In the genomic region with DNA sequence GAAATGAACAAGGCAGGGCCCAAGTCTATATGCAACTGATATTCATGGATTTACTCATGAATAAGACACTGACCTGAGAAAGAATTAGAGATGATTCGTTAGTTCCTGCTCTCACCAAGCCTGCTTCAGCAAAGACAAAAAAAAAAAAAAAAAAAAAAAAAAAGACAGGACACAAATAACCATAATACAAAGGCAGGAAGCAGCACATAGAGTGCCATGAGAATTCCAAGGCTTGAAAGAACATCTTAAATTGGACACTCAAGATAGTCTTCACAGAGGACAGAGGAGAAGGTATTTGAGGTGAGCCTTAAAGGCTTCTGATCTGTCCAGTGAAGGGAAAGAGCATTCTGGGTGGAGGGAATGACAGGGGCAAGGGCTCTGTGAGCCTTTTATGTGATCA, we compare ENCODE assay signal across 23 cellular contexts. TPM values are rescaled to one million over a fixed set of nuclear protein-coding genes. Genes with fewer than 3 reads are reported as not detected.
"Had no signal": no experiment of that assay in that cellular context is flagged by ENCODE, and none has a peak within 500 bp of the region (broad histone marks: within the 10 kb centered on the region; RNA-seq: fewer than 3 reads in every experiment).

No MANE protein-coding gene starts in this region.

- FAIRE-seq: colon had no signal

- H3K9me3 ChIP-seq: gastrocnemius medialis, right lobe of liver, thoracic aorta had no signal

- H3K36me3 Mint-ChIP-seq: stimulated activated memory B cell treated with anti-CD40 and anti-IgM and Interleukin-4, amounts not matched to agents 10 μg/mL and 1 μg/mL and 100 μg/mL, for 72 hours had no signal

- H3K4me3 ChIP-seq: gastrocnemius medialis, heart right ventricle, left lung, lower lobe of right lung, psoas muscle, right lobe of liver, thoracic aorta had no signal

- H3K4me1 ChIP-seq: lower lobe of right lung, psoas muscle, right lobe of liver had no signal

- H3K27ac Mint-ChIP-seq: endodermal cell; memory B cell; naive B cell; nephron progenitor cell; stimulated activated memory B cell treated with anti-CD40 and anti-IgM and Interleukin-4, amounts not matched to agents 10 μg/mL and 1 μg/mL and 100 μg/mL, for 72 hours; stimulated activated naive CD8-positive, alpha-beta T cell treated with anti-CD3 and anti-CD28 coated beads, Interleukin-15, Interleukin-2, amounts not matched to agents 100 ng/mL and 50 ng/mL, for 24 hours had no signal

- H3K36me3 ChIP-seq: gastrocnemius medialis, left lung, lower lobe of right lung, right lobe of liver had no signal

- DNase-seq: cerebellar nuclear complex; effector CD4-positive, alpha-beta T cell; endodermal cell; gastrocnemius medialis; heart right ventricle; hypothalamus; islet precursor cell; left lung; lower lobe of right lung; midbrain; naive B cell; nephron progenitor cell; psoas muscle; retina; right lobe of liver; stimulated activated CD4-positive, alpha-beta T cell treated with anti-CD3 and anti-CD28 coated beads, Interleukin-4, amount 100 ng/mL, for 24 hours had no signal

- H3K27ac ChIP-seq: gastrocnemius medialis, left lung, lower lobe of right lung, psoas muscle, right lobe of liver, thoracic aorta had no signal

- H3K27me3 ChIP-seq: gastrocnemius medialis, heart right ventricle, left lung, right lobe of liver had no signal

- H3K4me3 Mint-ChIP-seq: endodermal cell; memory B cell; naive B cell; nephron progenitor cell; stimulated activated memory B cell treated with anti-CD40 and anti-IgM and Interleukin-4, amounts not matched to agents 10 μg/mL and 1 μg/mL and 100 μg/mL, for 72 hours; stimulated activated naive CD8-positive, alpha-beta T cell treated with anti-CD3 and anti-CD28 coated beads, Interleukin-15, Interleukin-2, amounts not matched to agents 100 ng/mL and 50 ng/mL, for 24 hours had no signal

- H3K4me1 Mint-ChIP-seq: memory B cell; naive B cell; stimulated activated memory B cell treated with anti-CD40 and anti-IgM and Interleukin-4, amounts not matched to agents 10 μg/mL and 1 μg/mL and 100 μg/mL, for 72 hours had no signal

- ATAC-seq: esophagus mucosa; gastrocnemius medialis; heart right ventricle; left lung; lower lobe of right lung; psoas muscle; stimulated activated memory B cell treated with anti-CD40 and anti-IgM and Interleukin-4, amounts not matched to agents 10 μg/mL and 1 μg/mL and 100 μg/mL, for 72 hours had no signal

RNA-seq across cellular contexts. Expression of a gene that starts 54.8 kb away (rescaled TPM):
- total RNA-seq: gastrocnemius medialis, lower lobe of right lung, psoas muscle, subcutaneous adipose tissue had no signal
- polyA plus RNA-seq: psoas muscle had no signal
